In the genomic region with DNA sequence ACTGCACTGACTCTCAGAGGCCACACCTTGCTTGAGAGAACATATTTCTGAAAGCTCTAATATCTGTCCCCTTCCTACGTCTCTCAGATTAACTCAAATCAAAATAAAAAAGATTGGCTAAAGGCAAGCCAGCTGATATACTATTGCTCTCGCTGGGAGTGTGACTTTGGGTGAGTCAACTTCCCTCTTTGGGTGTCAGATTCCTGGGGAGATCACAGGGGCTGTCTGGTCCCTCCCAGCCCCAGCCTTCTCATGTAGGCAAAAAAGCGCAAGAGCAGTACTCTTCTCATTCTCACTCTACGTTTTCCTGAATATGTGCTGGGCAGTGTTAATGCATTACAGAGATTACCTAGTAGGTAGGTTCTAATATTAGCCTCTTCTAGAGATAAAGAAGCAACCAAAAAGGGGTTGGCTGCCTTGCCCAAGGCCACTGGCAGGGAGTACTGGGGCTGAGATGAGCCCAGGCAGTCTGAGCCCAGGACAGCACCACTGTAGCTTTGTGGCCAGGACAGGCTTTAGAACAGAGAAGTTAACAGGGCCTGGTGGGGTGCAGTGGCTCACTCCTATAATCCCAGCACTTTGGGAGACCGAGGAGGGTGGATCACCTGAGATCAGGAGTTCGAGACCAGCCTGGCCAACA, we compare ENCODE assay signal across 2 cellular contexts.
TF ChIP-seq lines count a peak whose summit lies in the region.

No MANE protein-coding gene starts in this region.

TF ChIP-seq in HEK293, 187 proteins besides CTCF, POLR2A, EP300 and RAD21:
- TF ChIP-seq, protein P1, sequence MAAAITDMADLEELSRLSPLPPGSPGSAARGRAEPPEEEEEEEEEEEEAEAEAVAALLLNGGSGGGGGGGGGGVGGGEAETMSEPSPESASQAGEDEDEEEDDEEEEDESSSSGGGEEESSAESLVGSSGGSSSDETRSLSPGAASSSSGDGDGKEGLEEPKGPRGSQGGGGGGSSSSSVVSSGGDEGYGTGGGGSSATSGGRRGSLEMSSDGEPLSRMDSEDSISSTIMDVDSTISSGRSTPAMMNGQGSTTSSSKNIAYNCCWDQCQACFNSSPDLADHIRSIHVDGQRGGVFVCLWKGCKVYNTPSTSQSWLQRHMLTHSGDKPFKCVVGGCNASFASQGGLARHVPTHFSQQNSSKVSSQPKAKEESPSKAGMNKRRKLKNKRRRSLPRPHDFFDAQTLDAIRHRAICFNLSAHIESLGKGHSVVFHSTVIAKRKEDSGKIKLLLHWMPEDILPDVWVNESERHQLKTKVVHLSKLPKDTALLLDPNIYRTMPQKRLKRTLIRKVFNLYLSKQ (tag by site-specific recombination; IDR thresholded peaks at IDR 0.05; ENCODE audit: borderline replicate concordance): no peak
- TF ChIP-seq, protein P2, sequence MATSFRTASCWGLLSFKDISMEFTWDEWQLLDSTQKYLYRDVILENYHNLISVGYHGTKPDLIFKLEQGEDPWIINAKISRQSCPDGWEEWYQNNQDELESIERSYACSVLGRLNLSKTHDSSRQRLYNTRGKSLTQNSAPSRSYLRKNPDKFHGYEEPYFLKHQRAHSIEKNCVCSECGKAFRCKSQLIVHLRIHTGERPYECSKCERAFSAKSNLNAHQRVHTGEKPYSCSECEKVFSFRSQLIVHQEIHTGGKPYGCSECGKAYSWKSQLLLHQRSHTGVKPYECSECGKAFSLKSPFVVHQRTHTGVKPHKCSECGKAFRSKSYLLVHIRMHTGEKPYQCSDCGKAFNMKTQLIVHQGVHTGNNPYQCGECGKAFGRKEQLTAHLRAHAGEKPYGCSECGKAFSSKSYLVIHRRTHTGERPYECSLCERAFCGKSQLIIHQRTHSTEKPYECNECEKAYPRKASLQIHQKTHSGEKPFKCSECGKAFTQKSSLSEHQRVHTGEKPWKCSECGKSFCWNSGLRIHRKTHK (tag by site-specific recombination; IDR thresholded peaks at IDR 0.05): peak; percentile 64; the same call in 1 of the 2 replicates

TF ChIP-seq in endothelial cell of umbilical vein, 7 proteins besides CTCF, POLR2A, EP300 and RAD21:
- TF ChIP-seq EZH2 (IDR thresholded peaks at IDR 0.05; ENCODE audit: borderline replicate concordance, low read depth, low read length, severe bottlenecking) (no peak), FOS (IDR thresholded peaks at IDR 0.05; ENCODE audit: borderline replicate concordance, insufficient read depth, low read length) (peak; percentile 32)
